In genomic region chr11:126952533-126952932, GRCh38 we compare ENCODE assay signal across 2 cellular contexts. TPM values are rescaled to one million over a fixed set of nuclear protein-coding genes. Genes with fewer than 3 reads are reported as not detected.
"Had no signal": no experiment of that assay in that cellular context is flagged by ENCODE, and none has a peak within 500 bp of the region (broad histone marks: within the 10 kb centered on the region; RNA-seq: fewer than 3 reads in every experiment).

No MANE protein-coding gene starts in this region.

RNA-seq across cellular contexts. Expression of gene KIRREL3, which starts 48.0 kb away (rescaled TPM):
- total RNA-seq: HepG2 had no signal
- polyA plus RNA-seq: HepG2, IgD-negative memory B cell had no signal
